In genomic region chr16:66483689-66484452, GRCh38 we compare ENCODE assay signal across 8 cellular contexts. TPM values are rescaled to one million over a fixed set of nuclear protein-coding genes. Genes with fewer than 3 reads are reported as not detected.
DNase-seq lines count a peak whose midpoint lies in the region; ATAC-seq, FAIRE-seq and TF ChIP-seq lines count a peak whose summit lies in the region.

No MANE protein-coding gene starts in this region.

- no peaks in the 10 kb centered on the region for H3K27me3 Mint-ChIP-seq in activated CD8-positive, alpha-beta T cell treated with anti-CD3 and anti-CD28 coated beads for 36 hours

- H3K27ac ChIP-seq in mesenchymal stem cell (ENCODE audit: low read length, poor library complexity, severe bottlenecking), result no peak overlapping the region

- peaks cover 36% of the 10 kb centered on the region for H3K4me1 ChIP-seq in mesenchymal stem cell (ENCODE audit: control insufficient read depth, insufficient read depth, low read depth, low read length)

- no peak overlapping the region for H3K4ac ChIP-seq in mesenchymal stem cell (ENCODE audit: low read depth in 1 of 2, low read length in 2 of 2)

- H2AFZ ChIP-seq in mesenchymal stem cell (ENCODE audit: low read depth, low read length), result no peak overlapping the region

- H3K9me3 Mint-ChIP-seq in activated CD8-positive, alpha-beta T cell treated with anti-CD3 and anti-CD28 coated beads for 36 hours, result no peaks in the 10 kb centered on the region

- peak overlapping the region; percentile 54 for H4K91ac ChIP-seq in mesenchymal stem cell (ENCODE audit: low read length)

- no peak overlapping the region for H2BK5ac ChIP-seq in mesenchymal stem cell (ENCODE audit: low read depth, low read length, poor library complexity, severe bottlenecking)

- peaks cover 0 to 5% of the 10 kb centered on the region in 2 experiments for H3K27me3 ChIP-seq in mesenchymal stem cell (ENCODE audit: control insufficient read depth in 1 of 2, insufficient read depth in 1 of 2, low read length in 2 of 2)

- H3K4me2 ChIP-seq in mesenchymal stem cell (ENCODE audit: low read length, poor library complexity, severe bottlenecking), result no peak overlapping the region

- WGBS in mesenchymal stem cell, result 36% methylated on average over 14 of the region's 14 CpGs

- H3K4me3 ChIP-seq in mesenchymal stem cell (ENCODE audit: insufficient read depth in 1 of 2, low read depth in 1 of 2, low read length in 2 of 2), result no peak overlapping the region

- H2AK5ac ChIP-seq in mesenchymal stem cell (ENCODE audit: low read length, severe bottlenecking), result peak overlapping the region; percentile 36

- DNase-seq in GM12891 (ENCODE audit: insufficient read length, low spot score) (peak; percentile 74), NCI-H82 (lab: John Stamatoyannopoulos, UW) (peak; percentile 78), mesenchymal stem cell (peak; percentile 71)
- peak; percentile 81 for DNase-seq in activated CD8-positive, alpha-beta T cell treated with anti-CD3 and anti-CD28 coated beads for 36 hours
- DNase-seq in effector CD4-positive, alpha-beta T cell, result peak; percentile 65
- DNase-seq in stimulated activated CD8-positive, alpha-beta memory T cell treated with anti-CD3 and anti-CD28 coated beads, Interleukin-15, amount 100 ng/mL, for 48 hours (ENCODE audit: low read depth in 2 of 2), result peak; percentile 43 to 51

- intact Hi-C loops in activated CD8-positive, alpha-beta T cell treated with anti-CD3 and anti-CD28 coated beads for 36 hours (cut with micrococcal nuclease), result loop anchor here (1.0 kb wide), 1 partner anchor 78 kb away; no protein-coding TSS in a partner anchor

- peak overlapping the region in 1 of 2 experiments; percentile 16 for H3K18ac ChIP-seq in mesenchymal stem cell (ENCODE audit: low read depth in 1 of 2, low read length in 2 of 2)

- H3K27ac Mint-ChIP-seq in activated CD8-positive, alpha-beta T cell treated with anti-CD3 and anti-CD28 coated beads for 36 hours, result no peak overlapping the region

- no peak overlapping the region for H3K23ac ChIP-seq in mesenchymal stem cell (ENCODE audit: low read length in 2 of 2)

- no peak overlapping the region for H4K8ac ChIP-seq in mesenchymal stem cell (ENCODE audit: low read length)

- H2BK12ac ChIP-seq in mesenchymal stem cell (ENCODE audit: low read length in 2 of 2), result no peak overlapping the region

- H3K79me1 ChIP-seq in mesenchymal stem cell (replicated peaks; ENCODE audit: low read length, poor library complexity, severe bottlenecking), result no peaks in the 10 kb centered on the region

- H3K36me3 Mint-ChIP-seq in activated CD8-positive, alpha-beta T cell treated with anti-CD3 and anti-CD28 coated beads for 36 hours (ENCODE audit: low read depth), result no peaks in the 10 kb centered on the region

- no peaks in the 10 kb centered on the region for H3K9me3 ChIP-seq in mesenchymal stem cell (ENCODE audit: control insufficient read depth, low read length)

- H3K36me3 ChIP-seq in mesenchymal stem cell (ENCODE audit: control insufficient read depth in 1 of 2, insufficient read depth in 2 of 2, low read depth in 1 of 2, low read length in 2 of 2), result peaks cover 0 to 11% of the 10 kb centered on the region in 2 experiments

- no peak overlapping the region for H2BK120ac ChIP-seq in mesenchymal stem cell (ENCODE audit: low read depth, low read length)

- H3K4me3 Mint-ChIP-seq in activated CD8-positive, alpha-beta T cell treated with anti-CD3 and anti-CD28 coated beads for 36 hours, result no peak overlapping the region

- no peak overlapping the region for H2BK15ac ChIP-seq in mesenchymal stem cell (ENCODE audit: low read depth, poor library complexity, severe bottlenecking)

- FAIRE-seq in A204.1 (lab: Jason Lieb, UNC), result peak; percentile 14
- FAIRE-seq in GM12891 (lab: Jason Lieb, UNC), result peak; percentile 96

- TF ChIP-seq POLR2A in GM12891 (IDR thresholded peaks at IDR 0.05; ENCODE audit: low read depth, low read length), result no peak

- peak; percentile 90 for TF ChIP-seq CTCF in activated CD8-positive, alpha-beta T cell treated with anti-CD3 and anti-CD28 coated beads for 36 hours (IDR thresholded peaks at IDR 0.05)

- CTCF ChIA-PET in activated CD8-positive, alpha-beta T cell treated with anti-CD3 and anti-CD28 coated beads for 36 hours (lab: Charles Lee), result interaction anchor here (0.6 to 13.3 kb wide), 11 partner anchors 9 to 125 kb away, joined by 3 to 158 read pairs (median 3); no protein-coding TSS in a partner anchor

- POLR2A ChIA-PET in activated CD8-positive, alpha-beta T cell treated with anti-CD3 and anti-CD28 coated beads for 36 hours (lab: Charles Lee), result no interaction called here

- peaks cover 24% of the 10 kb centered on the region for H3K4me1 Mint-ChIP-seq in activated CD8-positive, alpha-beta T cell treated with anti-CD3 and anti-CD28 coated beads for 36 hours (ENCODE audit: low read depth)

- H3K9ac ChIP-seq in mesenchymal stem cell (ENCODE audit: low read length), result no peak overlapping the region

- no peak overlapping the region for H3K14ac ChIP-seq in mesenchymal stem cell (ENCODE audit: low read length in 2 of 2)

- peak; percentile 68 for ATAC-seq in HG03175 (IDR thresholded peaks at IDR 0.05; ENCODE audit: unreplicated experiment)
- ATAC-seq in activated CD8-positive, alpha-beta T cell treated with anti-CD3 and anti-CD28 coated beads for 36 hours, result peak; percentile 85

TF ChIP-seq in GM12891, 5 proteins besides CTCF, POLR2A, EP300 and RAD21:
- TF ChIP-seq TAF1 (IDR thresholded peaks at IDR 0.05; ENCODE audit: low read depth, low read length) (no peak), SPI1 (IDR thresholded peaks at IDR 0.05; ENCODE audit: low read depth, low read length) (peak; percentile 78)

RNA-seq across cellular contexts. Expression of gene BEAN1, which starts 56.8 kb away (rescaled TPM):
- not detected for polyA plus RNA-seq in GM12891 (2012; ENCODE audit: low read depth, missing spikeins)
- not detected for total RNA-seq in activated CD8-positive, alpha-beta T cell treated with anti-CD3 and anti-CD28 coated beads for 36 hours
- 0.10 TPM for polyA plus RNA-seq in mesenchymal stem cell (2013, experiment 1 of 2)
- 0.07 TPM for polyA plus RNA-seq in mesenchymal stem cell (2013, experiment 2 of 2)
